In genomic region chr2:140349695-140350094, GRCh38 we compare ENCODE assay signal across 13 cellular contexts.
"Had no signal": no experiment of that assay in that cellular context is flagged by ENCODE, and none has a peak within 500 bp of the region (broad histone marks: within the 10 kb centered on the region; RNA-seq: fewer than 3 reads in every experiment).

No MANE protein-coding gene starts in this region.

- H3K4me1 ChIP-seq: right atrium auricular region, tibial nerve had no signal

- H3K27ac ChIP-seq: neutrophil, right atrium auricular region, skin epidermis, tibial nerve had no signal

- ATAC-seq: activated CD8-positive, alpha-beta memory T cell treated with anti-CD3 and anti-CD28 coated beads, Interleukin-2, amount 10 ng/mL, durations not matched to agents 7 days and 5 days had no signal

- DNase-seq: activated CD8-positive, alpha-beta memory T cell treated with anti-CD3 and anti-CD28 coated beads, Interleukin-2, amount 10 ng/mL, durations not matched to agents 7 days and 5 days; activated effector memory CD4-positive, alpha-beta T cell treated with Interleukin-2 at 50 U/mL for 16 hours; activated T-cell treated with anti-CD3 and anti-CD28 coated beads, Interleukin-2, amount 50 U/mL, for 24 hours; caudate nucleus; cortex of kidney; effector memory CD4-positive, alpha-beta T cell; naive B cell; posterior cingulate gyrus had no signal

- H3K9me3 ChIP-seq: neutrophil, right atrium auricular region, tibial nerve had no signal

- H3K4me3 ChIP-seq: lung, right atrium auricular region, skin epidermis, tibial nerve had no signal

- H3K27me3 ChIP-seq: neutrophil, right atrium auricular region, tibial nerve had no signal

- H3K36me3 ChIP-seq: neutrophil, right atrium auricular region, tibial nerve had no signal
